22 cellular contexts compared by ENCODE assay signal in the genomic region with DNA sequence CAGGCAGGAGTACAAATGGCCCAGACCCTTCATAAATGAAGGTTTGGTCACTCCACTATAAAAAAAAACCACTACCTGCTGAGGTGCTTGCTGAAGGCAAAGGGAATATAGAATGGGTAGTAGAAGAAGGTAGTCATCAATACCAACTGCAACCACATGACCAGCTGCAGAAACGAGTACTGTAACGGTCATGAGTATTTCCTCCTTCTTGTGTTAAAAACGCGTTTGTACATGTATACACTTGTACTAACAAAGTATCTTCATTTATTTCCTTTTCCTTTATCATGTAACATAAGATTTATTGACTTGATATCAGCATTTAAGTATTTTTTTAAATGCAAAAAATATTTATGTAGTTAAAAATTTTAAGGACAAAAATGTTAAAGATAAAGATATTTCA.
"Had no signal": no experiment of that assay in that cellular context is flagged by ENCODE, and none has a peak within 500 bp of the region (broad histone marks: within the 10 kb centered on the region; RNA-seq: fewer than 3 reads in every experiment).

No MANE protein-coding gene starts in this region.

- DNase-seq: cortex of kidney; effector memory CD8-positive, alpha-beta T cell; foreskin melanocyte; glutamatergic neuron; heart right ventricle; hippocampal formation; islet precursor cell; mesendoderm; midbrain; naive thymus-derived CD4-positive, alpha-beta T cell; right lobe of liver; stimulated activated CD4-positive, alpha-beta T cell treated with anti-CD3 and anti-CD28 coated beads, Interleukin-4, amount 100 ng/mL, for 4 hours; stimulated activated naive CD8-positive, alpha-beta T cell treated with anti-CD3 and anti-CD28 coated beads, Interleukin-15, Interleukin-2, amounts not matched to agents 100 U/mL and 50 U/mL, for 24 hours; upper lobe of left lung had no signal

- H3K27me3 ChIP-seq: esophagus muscularis mucosa, heart right ventricle, neural progenitor cell, right lobe of liver, tibial nerve, upper lobe of left lung had no signal

- H2AFZ ChIP-seq: neural progenitor cell, parathyroid adenoma had no signal

- H3K9me3 ChIP-seq: right lobe of liver, thoracic aorta, upper lobe of left lung had no signal

- H3K9ac ChIP-seq: neural progenitor cell, parathyroid adenoma had no signal

- FAIRE-seq: urothelium cell line had no signal

- H3K36me3 ChIP-seq: esophagus muscularis mucosa, heart right ventricle, neural progenitor cell, right lobe of liver, thoracic aorta, tibial nerve, upper lobe of left lung had no signal

- ATAC-seq: effector memory CD8-positive, alpha-beta T cell; heart right ventricle; left lobe of liver; naive thymus-derived CD4-positive, alpha-beta T cell; right lobe of liver; stimulated activated memory B cell treated with anti-CD40 and anti-IgM and Interleukin-4, amounts not matched to agents 10 μg/mL and 1 μg/mL and 100 μg/mL, for 72 hours; stimulated activated naive CD8-positive, alpha-beta T cell treated with anti-CD3 and anti-CD28 coated beads, Interleukin-15, Interleukin-2, amounts not matched to agents 100 U/mL and 50 U/mL, for 24 hours had no signal

- H3K27ac ChIP-seq: esophagus muscularis mucosa, heart right ventricle, neural progenitor cell, parathyroid adenoma, right lobe of liver, thoracic aorta, tibial nerve, upper lobe of left lung had no signal

- H3K4me1 ChIP-seq: esophagus muscularis mucosa, heart right ventricle, neural progenitor cell, parathyroid adenoma, right lobe of liver, tibial nerve, upper lobe of left lung had no signal

- H3K79me2 ChIP-seq: parathyroid adenoma had no signal

- H3K4me3 ChIP-seq: esophagus muscularis mucosa, heart right ventricle, neural progenitor cell, right lobe of liver, thoracic aorta, tibial nerve, upper lobe of left lung had no signal

- H3K4me2 ChIP-seq: neural progenitor cell had no signal
